31 cellular contexts compared by ENCODE assay signal in genomic region chr3:169460035-169460434, GRCh38.
"Had no signal": no experiment of that assay in that cellular context is flagged by ENCODE, and none has a peak within 500 bp of the region (broad histone marks: within the 10 kb centered on the region; RNA-seq: fewer than 3 reads in every experiment).

No MANE protein-coding gene starts in this region.

- ATAC-seq: activated CD4-positive, CD25-positive, alpha-beta regulatory T cell treated with anti-CD3 and anti-CD28 coated beads, Interleukin-2, amount 50 U/mL, for 24 hours; activated CD8-positive, alpha-beta memory T cell treated with anti-CD3 and anti-CD28 coated beads, Interleukin-2, amount 10 ng/mL, durations not matched to agents 7 days and 5 days; activated naive CD8-positive, alpha-beta T cell treated with anti-CD3 and anti-CD28 coated beads, Interleukin-2, amount 50 U/mL, for 24 hours; Panc1; WTC11 had no signal

- H3K27ac Mint-ChIP-seq: activated CD4-positive, alpha-beta memory T cell treated with anti-CD3 and anti-CD28 coated beads, Interleukin-2, amount 10 ng/mL, durations not matched to agents 7 days and 5 days; activated CD8-positive, alpha-beta memory T cell treated with anti-CD3 and anti-CD28 coated beads, Interleukin-2, amount 10 ng/mL, durations not matched to agents 7 days and 5 days; activated naive CD4-positive, alpha-beta T cell treated with anti-CD3 and anti-CD28 coated beads, Interleukin-2, amount 10 ng/mL, durations not matched to agents 7 days and 5 days; activated naive CD8-positive, alpha-beta T cell; activated naive CD8-positive, alpha-beta T cell treated with anti-CD3 and anti-CD28 coated beads, Interleukin-2, amount 50 U/mL, for 24 hours; T-helper 1 cell treated with Interleukin-12 subunit alpha and Interleukin-12 subunit beta and Interleukin-4 antibody, amounts not matched to agents 30 μg/mL and 1 μg/mL, for 36 hours; T-helper 2 cell treated with Interferon-gamma antibody and Interleukin-4, amounts not matched to agents 5 μg/mL and 100 μg/mL, for 36 hours; WTC11 had no signal

- H3K4me3 ChIP-seq: MG63, SJSA1 had no signal

- H3K4me3 Mint-ChIP-seq: activated CD4-positive, alpha-beta memory T cell treated with anti-CD3 and anti-CD28 coated beads, Interleukin-2, amount 10 ng/mL, durations not matched to agents 7 days and 5 days; activated CD8-positive, alpha-beta memory T cell treated with anti-CD3 and anti-CD28 coated beads, Interleukin-2, amount 10 ng/mL, durations not matched to agents 7 days and 5 days; activated naive CD4-positive, alpha-beta T cell treated with anti-CD3 and anti-CD28 coated beads, Interleukin-2, amount 10 ng/mL, durations not matched to agents 7 days and 5 days; activated naive CD8-positive, alpha-beta T cell; activated naive CD8-positive, alpha-beta T cell treated with anti-CD3 and anti-CD28 coated beads, Interleukin-2, amount 50 U/mL, for 24 hours; brain; T-helper 1 cell treated with Interleukin-12 subunit alpha and Interleukin-12 subunit beta and Interleukin-4 antibody, amounts not matched to agents 30 μg/mL and 1 μg/mL, for 36 hours; T-helper 2 cell treated with Interferon-gamma antibody and Interleukin-4, amounts not matched to agents 5 μg/mL and 100 μg/mL, for 36 hours; WTC11 had no signal

- H3K27me3 Mint-ChIP-seq: activated CD4-positive, alpha-beta memory T cell treated with anti-CD3 and anti-CD28 coated beads, Interleukin-2, amount 10 ng/mL, durations not matched to agents 7 days and 5 days; activated CD8-positive, alpha-beta memory T cell treated with anti-CD3 and anti-CD28 coated beads, Interleukin-2, amount 10 ng/mL, durations not matched to agents 7 days and 5 days; activated naive CD4-positive, alpha-beta T cell treated with anti-CD3 and anti-CD28 coated beads, Interleukin-2, amount 10 ng/mL, durations not matched to agents 7 days and 5 days; activated naive CD8-positive, alpha-beta T cell; activated naive CD8-positive, alpha-beta T cell treated with anti-CD3 and anti-CD28 coated beads, Interleukin-2, amount 50 U/mL, for 24 hours; brain had no signal

- H3K27ac ChIP-seq: SJSA1 had no signal

- H3K4me1 ChIP-seq: SJSA1 had no signal

- H3K9me3 ChIP-seq: MG63, SJSA1, SK-N-SH had no signal

- H3K4me1 Mint-ChIP-seq: activated CD4-positive, alpha-beta memory T cell treated with anti-CD3 and anti-CD28 coated beads, Interleukin-2, amount 10 ng/mL, durations not matched to agents 7 days and 5 days; activated CD8-positive, alpha-beta memory T cell treated with anti-CD3 and anti-CD28 coated beads, Interleukin-2, amount 10 ng/mL, durations not matched to agents 7 days and 5 days; activated naive CD4-positive, alpha-beta T cell treated with anti-CD3 and anti-CD28 coated beads, Interleukin-2, amount 10 ng/mL, durations not matched to agents 7 days and 5 days; activated naive CD8-positive, alpha-beta T cell treated with anti-CD3 and anti-CD28 coated beads, Interleukin-2, amount 50 U/mL, for 24 hours had no signal

- H3K36me3 Mint-ChIP-seq: activated CD8-positive, alpha-beta memory T cell treated with anti-CD3 and anti-CD28 coated beads, Interleukin-2, amount 10 ng/mL, durations not matched to agents 7 days and 5 days; activated naive CD4-positive, alpha-beta T cell treated with anti-CD3 and anti-CD28 coated beads, Interleukin-2, amount 10 ng/mL, durations not matched to agents 7 days and 5 days; activated naive CD8-positive, alpha-beta T cell; brain; WTC11 had no signal

- DNase-seq: activated CD4-positive, alpha-beta memory T cell treated with anti-CD3 and anti-CD28 coated beads, Interleukin-2, amount 10 ng/mL, durations not matched to agents 7 days and 5 days; activated CD4-positive, alpha-beta T cell treated with anti-CD3 and anti-CD28 coated beads for 4 hours; activated CD4-positive, alpha-beta T cell treated with anti-CD3 and anti-CD28 coated beads, Interleukin-2, amount 50 U/mL, for 1 hour; activated CD8-positive, alpha-beta memory T cell treated with anti-CD3 and anti-CD28 coated beads for 24 hours; activated CD8-positive, alpha-beta memory T cell treated with anti-CD3 and anti-CD28 coated beads, Interleukin-2, amount 10 ng/mL, durations not matched to agents 7 days and 5 days; activated CD8-positive, alpha-beta memory T cell treated with anti-CD3 and anti-CD28 coated beads, Interleukin-2, amount 50 U/mL, for 48 hours; activated effector memory CD4-positive, alpha-beta T cell treated with Interleukin-2 at 50 U/mL for 16 hours; activated naive CD4-positive, alpha-beta T cell treated with anti-CD3 and anti-CD28 coated beads, Interleukin-2, amount 10 ng/mL, durations not matched to agents 7 days and 5 days; activated naive CD8-positive, alpha-beta T cell treated with anti-CD3 and anti-CD28 coated beads, Interleukin-2, amount 50 U/mL, for 24 hours; activated T-cell treated with anti-CD3 and anti-CD28 coated beads, Interleukin-2, amount 50 U/mL, for 48 hours; anterior cingulate cortex; Kasumi-1; KG1; MG63; NCI-H1048; NCI-H1105 treated with DMSO at 0.1 percent for 48 hours; NCI-H1436; NCI-H1694; NCI-H1930; NCI-H2081 treated with DMSO at 0.1 percent for 48 hours; NCI-H345; SHP77 treated with DMSO at 0.1 percent for 48 hours; SK-N-SH had no signal

- H3K9me3 Mint-ChIP-seq: activated CD4-positive, alpha-beta memory T cell treated with anti-CD3 and anti-CD28 coated beads, Interleukin-2, amount 10 ng/mL, durations not matched to agents 7 days and 5 days; activated naive CD4-positive, alpha-beta T cell treated with anti-CD3 and anti-CD28 coated beads, Interleukin-2, amount 10 ng/mL, durations not matched to agents 7 days and 5 days; activated naive CD8-positive, alpha-beta T cell treated with anti-CD3 and anti-CD28 coated beads, Interleukin-2, amount 50 U/mL, for 24 hours; T-helper 1 cell treated with Interleukin-12 subunit alpha and Interleukin-12 subunit beta and Interleukin-4 antibody, amounts not matched to agents 30 μg/mL and 1 μg/mL, for 36 hours; T-helper 2 cell treated with Interferon-gamma antibody and Interleukin-4, amounts not matched to agents 5 μg/mL and 100 μg/mL, for 36 hours; WTC11 had no signal

- H3K36me3 ChIP-seq: MG63, SJSA1 had no signal
